1 cellular context compared by ENCODE assay signal in genomic region chr12:51009038-51009437, GRCh38.
TF ChIP-seq lines count a peak whose summit lies in the region.

No MANE protein-coding gene starts in this region.

TF ChIP-seq in H1, 55 proteins besides CTCF, POLR2A, EP300 and RAD21:
- TF ChIP-seq ASH2L (IDR thresholded peaks at IDR 0.05; ENCODE audit: low read length) = no peak
TF ChIP-seq in H1: peak in this region for 0.
